In genomic region chr9:136996361-136997281, GRCh38 we compare ENCODE assay signal across 1 cellular context.
TF ChIP-seq lines count a peak whose summit lies in the region.

A gene with protein sequence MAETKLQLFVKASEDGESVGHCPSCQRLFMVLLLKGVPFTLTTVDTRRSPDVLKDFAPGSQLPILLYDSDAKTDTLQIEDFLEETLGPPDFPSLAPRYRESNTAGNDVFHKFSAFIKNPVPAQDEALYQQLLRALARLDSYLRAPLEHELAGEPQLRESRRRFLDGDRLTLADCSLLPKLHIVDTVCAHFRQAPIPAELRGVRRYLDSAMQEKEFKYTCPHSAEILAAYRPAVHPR (minus strand): TSS chr9:136996568. CDS start chr9:136996543, 25 bp downstream.

TF ChIP-seq in HepG2, 621 proteins besides CTCF, POLR2A, EP300 and RAD21 (continued from another document and continues in another):
- peak; percentile 40; the same call in 1 of the 2 replicates for TF ChIP-seq HNF4G (IDR thresholded peaks at IDR 0.05; ENCODE audit: borderline replicate concordance, low read depth, low read length)
- TF ChIP-seq HNF4G (CRISPR knock-in tag; IDR thresholded peaks at IDR 0.05; ENCODE audit: borderline replicate concordance, low read depth), result no peak
- no peak for TF ChIP-seq SNAPC2 (CRISPR knock-in tag; IDR thresholded peaks at IDR 0.05)
- 0 out of 2 replicates have a peak, but pooled peaks have one; percentile 35 for TF ChIP-seq MEIS1 (CRISPR knock-in tag; IDR thresholded peaks at IDR 0.05; ENCODE audit: borderline replicate concordance)
- TF ChIP-seq ZNF224 (CRISPR knock-in tag; IDR thresholded peaks at IDR 0.05), result 0 out of 2 replicates have a peak, but pooled peaks have one; percentile 46
- no peak for TF ChIP-seq ATF7 (IDR thresholded peaks at IDR 0.05)
- 0 out of 2 replicates have a peak, but pooled peaks have one; percentile 62 for TF ChIP-seq ATF7 (CRISPR knock-in tag; IDR thresholded peaks at IDR 0.05)
- TF ChIP-seq NFKB2 (CRISPR knock-in tag; IDR thresholded peaks at IDR 0.05; ENCODE audit: borderline replicate concordance), result 0 out of 2 replicates have a peak, but pooled peaks have one; percentile 6
- TF ChIP-seq ZNF543 (CRISPR knock-in tag; IDR thresholded peaks at IDR 0.05), result no peak
- TF ChIP-seq HNF1A (IDR thresholded peaks at IDR 0.05; ENCODE audit: low read depth), result no peak
- 0 out of 2 replicates have a peak, but pooled peaks have one; percentile 24 for TF ChIP-seq HNF1A (CRISPR knock-in tag; IDR thresholded peaks at IDR 0.05; ENCODE audit: borderline replicate concordance)
- TF ChIP-seq, protein P1, sequence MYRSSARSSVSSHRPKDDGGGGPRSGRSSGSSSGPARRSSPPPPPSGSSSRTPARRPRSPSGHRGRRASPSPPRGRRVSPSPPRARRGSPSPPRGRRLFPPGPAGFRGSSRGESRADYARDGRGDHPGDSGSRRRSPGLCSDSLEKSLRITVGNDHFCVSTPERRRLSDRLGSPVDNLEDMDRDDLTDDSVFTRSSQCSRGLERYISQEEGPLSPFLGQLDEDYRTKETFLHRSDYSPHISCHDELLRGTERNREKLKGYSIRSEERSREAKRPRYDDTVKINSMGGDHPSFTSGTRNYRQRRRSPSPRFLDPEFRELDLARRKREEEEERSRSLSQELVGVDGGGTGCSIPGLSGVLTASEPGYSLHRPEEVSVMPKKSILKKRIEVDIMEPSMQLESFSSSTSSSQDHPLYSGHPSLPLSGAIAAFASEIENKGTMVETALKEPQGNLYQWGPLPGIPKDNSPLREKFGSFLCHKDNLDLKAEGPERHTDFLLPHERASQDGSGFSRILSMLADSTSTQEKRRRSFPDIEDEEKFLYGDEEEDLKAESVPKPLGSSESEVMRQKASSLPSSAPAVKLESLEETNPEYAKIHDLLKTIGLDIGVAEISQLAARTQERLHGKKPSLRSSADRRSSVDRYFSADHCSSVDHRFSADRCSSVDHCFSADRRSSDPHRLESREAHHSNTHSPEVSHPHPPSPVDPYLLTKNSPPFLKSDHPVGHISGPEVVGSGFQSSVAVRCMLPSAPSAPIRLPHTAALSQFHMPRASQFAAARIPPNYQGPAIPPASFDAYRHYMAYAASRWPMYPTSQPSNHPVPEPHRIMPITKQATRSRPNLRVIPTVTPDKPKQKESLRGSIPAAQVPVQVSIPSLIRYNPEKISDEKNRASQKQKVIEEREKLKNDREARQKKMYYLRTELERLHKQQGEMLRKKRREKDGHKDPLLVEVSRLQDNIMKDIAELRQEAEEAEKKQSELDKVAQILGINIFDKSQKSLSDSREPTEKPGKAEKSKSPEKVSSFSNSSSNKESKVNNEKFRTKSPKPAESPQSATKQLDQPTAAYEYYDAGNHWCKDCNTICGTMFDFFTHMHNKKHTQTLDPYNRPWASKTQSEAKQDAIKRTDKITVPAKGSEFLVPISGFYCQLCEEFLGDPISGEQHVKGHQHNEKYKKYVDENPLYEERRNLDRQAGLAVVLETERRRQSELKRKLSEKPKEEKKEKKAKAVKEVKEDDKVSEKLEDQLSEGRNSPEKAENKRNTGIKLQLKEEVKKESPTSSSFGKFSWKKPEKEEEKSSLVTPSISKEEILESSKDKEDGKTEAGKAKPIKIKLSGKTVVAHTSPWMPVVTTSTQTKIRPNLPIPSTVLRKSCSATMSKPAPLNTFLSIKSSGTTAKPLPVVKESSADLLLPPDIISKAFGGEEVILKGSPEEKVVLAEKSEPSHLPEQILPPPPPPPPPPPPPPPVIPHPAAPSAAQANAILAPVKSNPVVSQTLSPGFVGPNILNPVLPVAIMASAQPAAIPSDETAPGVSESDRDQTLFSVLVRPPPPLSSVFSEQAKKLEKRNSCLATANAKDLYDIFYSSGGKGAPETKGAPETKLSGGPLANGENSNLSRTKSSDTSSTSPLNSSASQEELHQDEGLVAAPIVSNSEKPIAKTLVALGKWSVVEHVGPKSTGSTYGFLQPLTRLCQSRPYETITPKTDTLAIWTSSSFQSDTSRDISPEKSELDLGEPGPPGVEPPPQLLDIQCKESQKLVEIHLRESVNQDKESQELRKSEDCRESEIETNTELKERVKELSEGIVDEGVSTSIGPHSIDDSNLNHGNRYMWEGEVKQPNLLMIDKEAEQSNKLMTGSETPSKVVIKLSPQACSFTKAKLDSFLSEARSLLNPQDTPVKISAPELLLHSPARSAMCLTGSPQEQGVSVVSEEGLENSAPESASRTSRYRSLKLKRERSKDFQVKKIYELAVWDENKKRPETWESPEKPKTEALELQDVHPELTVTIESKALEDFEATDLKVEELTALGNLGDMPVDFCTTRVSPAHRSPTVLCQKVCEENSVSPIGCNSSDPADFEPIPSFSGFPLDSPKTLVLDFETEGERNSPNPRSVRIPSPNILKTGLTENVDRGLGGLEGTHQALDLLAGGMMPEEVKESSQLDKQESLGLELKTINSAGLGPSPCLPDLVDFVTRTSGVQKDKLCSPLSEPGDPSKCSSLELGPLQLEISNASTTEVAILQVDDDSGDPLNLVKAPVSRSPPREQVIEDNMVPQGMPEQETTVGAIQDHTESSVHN (CRISPR knock-in tag; IDR thresholded peaks at IDR 0.05), result peak; percentile 45; the same call in 1 of the 2 replicates
- TF ChIP-seq ZNF512B (CRISPR knock-in tag; IDR thresholded peaks at IDR 0.05; ENCODE audit: borderline replicate concordance), result 0 out of 2 replicates have a peak, but pooled peaks have one; percentile 47
- peak; percentile 30; the same call in 1 of the 2 replicates for TF ChIP-seq SALL1 (CRISPR knock-in tag; IDR thresholded peaks at IDR 0.05)
- no peak for TF ChIP-seq DNMT1 (CRISPR knock-in tag; IDR thresholded peaks at IDR 0.05)
- TF ChIP-seq PRDM10 (CRISPR knock-in tag; IDR thresholded peaks at IDR 0.05; ENCODE audit: low read depth), result peak; percentile 41; the same call in 1 of the 2 replicates
- peak; percentile 89; the same call in 1 of the 2 replicates for TF ChIP-seq AKAP8 (CRISPR knock-in tag; IDR thresholded peaks at IDR 0.05)
- 0 out of 2 replicates have a peak, but pooled peaks have one; percentile 14 for TF ChIP-seq KMT2A (CRISPR knock-in tag; IDR thresholded peaks at IDR 0.05)
- TF ChIP-seq ZNF747 (CRISPR knock-in tag; IDR thresholded peaks at IDR 0.05; ENCODE audit: borderline replicate concordance), result 0 out of 2 replicates have a peak, but pooled peaks have one; percentile 43
- 0 out of 2 replicates have a peak, but pooled peaks have one; percentile 37 for TF ChIP-seq HINFP (CRISPR knock-in tag; IDR thresholded peaks at IDR 0.05; ENCODE audit: low read depth)
- TF ChIP-seq, protein P2, sequence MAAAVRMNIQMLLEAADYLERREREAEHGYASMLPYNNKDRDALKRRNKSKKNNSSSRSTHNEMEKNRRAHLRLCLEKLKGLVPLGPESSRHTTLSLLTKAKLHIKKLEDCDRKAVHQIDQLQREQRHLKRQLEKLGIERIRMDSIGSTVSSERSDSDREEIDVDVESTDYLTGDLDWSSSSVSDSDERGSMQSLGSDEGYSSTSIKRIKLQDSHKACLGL (CRISPR knock-in tag; IDR thresholded peaks at IDR 0.05), result peak; percentile 59
- TF ChIP-seq, protein P3, sequence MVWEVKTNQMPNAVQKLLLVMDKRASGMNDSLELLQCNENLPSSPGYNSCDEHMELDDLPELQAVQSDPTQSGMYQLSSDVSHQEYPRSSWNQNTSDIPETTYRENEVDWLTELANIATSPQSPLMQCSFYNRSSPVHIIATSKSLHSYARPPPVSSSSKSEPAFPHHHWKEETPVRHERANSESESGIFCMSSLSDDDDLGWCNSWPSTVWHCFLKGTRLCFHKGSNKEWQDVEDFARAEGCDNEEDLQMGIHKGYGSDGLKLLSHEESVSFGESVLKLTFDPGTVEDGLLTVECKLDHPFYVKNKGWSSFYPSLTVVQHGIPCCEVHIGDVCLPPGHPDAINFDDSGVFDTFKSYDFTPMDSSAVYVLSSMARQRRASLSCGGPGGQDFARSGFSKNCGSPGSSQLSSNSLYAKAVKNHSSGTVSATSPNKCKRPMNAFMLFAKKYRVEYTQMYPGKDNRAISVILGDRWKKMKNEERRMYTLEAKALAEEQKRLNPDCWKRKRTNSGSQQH (CRISPR knock-in tag; IDR thresholded peaks at IDR 0.05; ENCODE audit: low read depth), result 0 out of 2 replicates have a peak, but pooled peaks have one; percentile 13
- TF ChIP-seq, protein P4, sequence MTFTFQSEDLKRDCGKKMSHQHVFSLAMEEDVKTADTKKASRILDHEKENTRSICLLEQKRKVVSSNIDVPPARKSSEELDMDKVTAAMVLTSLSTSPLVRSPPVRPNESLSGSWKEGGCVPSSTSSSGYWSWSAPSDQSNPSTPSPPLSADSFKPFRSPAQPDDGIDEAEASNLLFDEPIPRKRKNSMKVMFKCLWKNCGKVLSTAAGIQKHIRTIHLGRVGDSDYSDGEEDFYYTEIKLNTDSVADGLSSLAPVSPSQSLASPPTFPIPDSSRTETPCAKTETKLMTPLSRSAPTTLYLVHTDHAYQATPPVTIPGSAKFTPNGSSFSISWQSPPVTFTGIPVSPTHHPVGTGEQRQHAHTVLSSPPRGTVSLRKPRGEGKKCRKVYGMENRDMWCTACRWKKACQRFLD (CRISPR knock-in tag; IDR thresholded peaks at IDR 0.05; ENCODE audit: borderline replicate concordance), result 0 out of 2 replicates have a peak, but pooled peaks have one; percentile 39
- TF ChIP-seq ZFP90 (CRISPR knock-in tag; IDR thresholded peaks at IDR 0.05; ENCODE audit: borderline replicate concordance), result 0 out of 2 replicates have a peak, but pooled peaks have one; percentile 40
- peak; percentile 27; the same call in 1 of the 2 replicates for TF ChIP-seq POLR2G (IDR thresholded peaks at IDR 0.05; ENCODE audit: low read depth, low read length)
